Comparison of ENCODE assay signal across 7 cellular contexts in genomic region chr2:157194097-157194688, GRCh38.
DNase-seq lines count a peak whose midpoint lies in the region; ATAC-seq, FAIRE-seq and TF ChIP-seq lines count a peak whose summit lies in the region.

No MANE protein-coding gene starts in this region.

- TF ChIP-seq POLR2A in K562 (conservative IDR thresholded peaks at IDR 0.05) = no peak

- 0% methylated on average over 2 of the region's 2 CpGs for WGBS in K562 (ENCODE audit: insufficient coverage, low coverage, missing lambda C conversion rate)

- H3K36me3 ChIP-seq in K562 (ENCODE audit: control insufficient read depth, insufficient read depth, low read length) (no peaks in the 10 kb centered on the region), kidney (ENCODE audit: control insufficient read depth in 1 of 2, insufficient read depth in 2 of 2, low read length in 2 of 2) (no peaks in the 10 kb centered on the region), upper lobe of right lung (no peaks in the 10 kb centered on the region)

- H3K9ac ChIP-seq in K562 (ENCODE audit: insufficient read depth in 1 of 2, low read depth in 2 of 2, low read length in 2 of 2) (no peak overlapping the region; a peak in 1 of 4 replicates), kidney (ENCODE audit: low read length in 2 of 2) (no peak overlapping the region)

- peaks cover 0 to 10% of the 10 kb centered on the region in 2 experiments; a peak in 2 of 5 replicates for H3K4me1 ChIP-seq in K562 (replicated peaks in 1 of 2; ENCODE audit: control insufficient read depth in 2 of 2, insufficient read depth in 2 of 2, low read length in 2 of 2)
- H3K4me1 ChIP-seq in kidney (ENCODE audit: control insufficient read depth in 1 of 2, insufficient read depth in 1 of 2, low read depth in 1 of 2, low read length in 2 of 2) = no peaks in the 10 kb centered on the region
- no peaks in the 10 kb centered on the region for H3K4me1 ChIP-seq in upper lobe of right lung

- ATAC-seq in GM19043 (IDR thresholded peaks at IDR 0.05; ENCODE audit: low read depth, unreplicated experiment) (peak; percentile 55), HG03175 (IDR thresholded peaks at IDR 0.05; ENCODE audit: unreplicated experiment) (peak; percentile 76), K562 (peak; percentile 88), upper lobe of right lung (peak; percentile 78)

- intact Hi-C loops in K562 (cut with micrococcal nuclease) (loop anchor here (2.0 to 10.0 kb wide), 8 partner anchors 65 to 1817 kb away; no protein-coding TSS in a partner anchor), kidney (cut with DNase I) (loop anchor here (10.0 kb wide), 1 partner anchor 1809 kb away; no protein-coding TSS in a partner anchor), upper lobe of right lung (cut with DNase I) (no loop called here)

- no peaks in the 10 kb centered on the region for H3K79me2 ChIP-seq in K562 (ENCODE audit: control insufficient read depth, insufficient read depth, low read length)

- H3K9me3 ChIP-seq in K562 (replicated peaks; ENCODE audit: control insufficient read depth, insufficient read depth, low read depth, low read length) = no peaks in the 10 kb centered on the region
- H3K9me3 ChIP-seq in kidney (ENCODE audit: control insufficient read depth in 1 of 2, low read length in 2 of 2) = no peaks in the 10 kb centered on the region
- H3K9me3 ChIP-seq in upper lobe of right lung = no peaks in the 10 kb centered on the region

- no TSS peak for BruUV-seq in K562 (replicated peaks; lab: Mats Ljungman, UMichigan)

- H3K27me3 ChIP-seq in K562 (ENCODE audit: control insufficient read depth in 2 of 2, insufficient read depth in 2 of 2, low read length in 2 of 2) (no peaks in the 10 kb centered on the region), upper lobe of right lung (no peaks in the 10 kb centered on the region)

- in situ Hi-C loops in K562 (cut with MboI) = no loop called here

- H4K20me1 ChIP-seq in K562 (replicated peaks; ENCODE audit: control insufficient read depth, insufficient read depth, low read length) = no peaks in the 10 kb centered on the region

- FAIRE-seq in K562 (lab: Jason Lieb, UNC) (peak; percentile 78), kidney (lab: Jason Lieb, UNC) (peak; percentile 73)

- H3K4me3 ChIP-seq in K562 (no peak overlapping the region), kidney (ENCODE audit: low read length in 2 of 2) (no peak overlapping the region), upper lobe of right lung (no peak overlapping the region)

- TF ChIP-seq EP300 in K562 (IDR thresholded peaks at IDR 0.05; ENCODE audit: low read length) = 0 out of 2 replicates have a peak, but pooled peaks have one; percentile 11

- no peak overlapping the region for H3K4me2 ChIP-seq in K562 (ENCODE audit: insufficient read depth, low read length)

- TF ChIP-seq CTCF in K562 (IDR thresholded peaks at IDR 0.05 in 2 of 3, conservative IDR thresholded peaks at IDR 0.05 in 1 of 3; ENCODE audit: insufficient read depth in 2 of 3, low read depth in 1 of 3, low read length in 3 of 3) = peak; percentile 58 to 93 (median 74)
- peak; percentile 53 for TF ChIP-seq CTCF in kidney (IDR thresholded peaks at IDR 0.05; ENCODE audit: borderline replicate concordance, extremely low read depth, insufficient read depth)
- peak; percentile 84 for TF ChIP-seq CTCF in upper lobe of right lung (IDR thresholded peaks at IDR 0.05)

- no peaks in the 10 kb centered on the region for H3K9me1 ChIP-seq in K562 (ENCODE audit: control insufficient read depth, insufficient read depth, low read length)

- peak; percentile 96 to 97 for TF ChIP-seq RAD21 in K562 (CRISPR knock-in tag; conservative IDR thresholded peaks at IDR 0.05 in 1 of 2, IDR thresholded peaks at IDR 0.05 in 1 of 2)

- CTCF ChIA-PET in K562 (lab: Yijun Ruan, JAX; ENCODE audit: low intra/inter-chr PET ratio) = interaction anchor here (0.6 to 1.2 kb wide), 3 partner anchors 588 to 1817 kb away, joined by 3 to 6 read pairs (median 3); no protein-coding TSS in a partner anchor

- no peak overlapping the region for H3K27ac ChIP-seq in K562 (ENCODE audit: extremely low read depth, low read depth, low read length)
- no peak overlapping the region for H3K27ac ChIP-seq in kidney (ENCODE audit: low read depth in 2 of 2, low read length in 2 of 2)
- no peak overlapping the region for H3K27ac ChIP-seq in upper lobe of right lung

- DNase-seq in DMS153 treated with DMSO at 0.1 percent for 48 hours (lab: John Stamatoyannopoulos, UW; ENCODE audit: unreplicated experiment) = peak; percentile 44
- peak; percentile 9 for DNase-seq in NCI-H526 treated with DMSO at 0.1 percent for 48 hours (lab: John Stamatoyannopoulos, UW)
- peak; percentile 39 to 84 (median 51) for DNase-seq in K562 (ENCODE audit: extremely low read depth in 1 of 4, low spot score in 3 of 4)
- no peak for DNase-seq in kidney
- DNase-seq in upper lobe of right lung = no peak

- peak overlapping the region; percentile 82 for H2AFZ ChIP-seq in K562 (ENCODE audit: low read depth, low read length)

- POLR2A ChIA-PET in K562 (lab: Yijun Ruan, JAX) = interaction anchor here (1.1 kb wide), 1 partner anchor 12 kb away, joined by 3 read pairs; no protein-coding TSS in a partner anchor

TF ChIP-seq in K562, 482 proteins besides CTCF, POLR2A, EP300 and RAD21 (continues in another document):
- TF ChIP-seq RFX1 (IDR thresholded peaks at IDR 0.05) (no peak), ZBTB12 (CRISPR knock-in tag; IDR thresholded peaks at IDR 0.05) (no peak), ZNF274 (IDR thresholded peaks at IDR 0.05; ENCODE audit: borderline replicate concordance, low read depth, low read length) (no peak), MTF1 (CRISPR knock-in tag; IDR thresholded peaks at IDR 0.05; ENCODE audit: borderline replicate concordance) (no peak), CHAMP1 (IDR thresholded peaks at IDR 0.05) (peak; percentile 63; the same call in 1 of the 2 replicates), ZNF124 (CRISPR knock-in tag; IDR thresholded peaks at IDR 0.05) (no peak), SREBF2 (CRISPR knock-in tag; IDR thresholded peaks at IDR 0.05) (no peak), KDM5B (IDR thresholded peaks at IDR 0.05; ENCODE audit: insufficient replicate concordance, low read depth, low read length) (no peak), CTCFL (IDR thresholded peaks at IDR 0.05; ENCODE audit: borderline replicate concordance, insufficient read depth, low read depth, low read length, poor library complexity, severe bottlenecking) (no peak), RBM17 (IDR thresholded peaks at IDR 0.05; ENCODE audit: borderline replicate concordance, low read depth, low read length) (no peak), SETDB1 (IDR thresholded peaks at IDR 0.05; ENCODE audit: low read length) (no peak), SIN3B (IDR thresholded peaks at IDR 0.05; ENCODE audit: low read depth) (0 out of 2 replicates have a peak, but pooled peaks have one; percentile 27), BRF1 (IDR thresholded peaks at IDR 0.05; ENCODE audit: borderline replicate concordance, extremely low read depth, insufficient read length) (no peak), TCF7 (IDR thresholded peaks at IDR 0.05; ENCODE audit: borderline replicate concordance) (no peak), ZFP1 (CRISPR knock-in tag; IDR thresholded peaks at IDR 0.05) (no peak)

Comparison
In these comparisons a context has a peak if more than half of its experiments do, and no peak if none do; other contexts are left out.
1. DNase-seq: peak in DMS153 treated with DMSO at 0.1 percent for 48 hours (single experiment), NCI-H526 treated with DMSO at 0.1 percent for 48 hours (single experiment) and K562 (4 of 4); none in kidney (single experiment) and upper lobe of right lung (single experiment).
2. Peak in every context shown above with its lines, with median percentiles within 50 percentile points of each other: ATAC-seq and CTCF ChIP-seq.